Comparison of ENCODE assay signal across 12 cellular contexts in genomic region chr10:43264987-43265798, GRCh38. TPM values are rescaled to one million over a fixed set of nuclear protein-coding genes. Genes with fewer than 3 reads are reported as not detected.
DNase-seq lines count a peak whose midpoint lies in the region; ATAC-seq, FAIRE-seq and TF ChIP-seq lines count a peak whose summit lies in the region.
"Had no signal": no experiment of that assay in that cellular context is flagged by ENCODE, and none has a peak within 500 bp of the region (broad histone marks: within the 10 kb centered on the region; RNA-seq: fewer than 3 reads in every experiment).

No MANE protein-coding gene starts in this region.

- peak; percentile 43 for ATAC-seq in HepG2
- no peak for ATAC-seq in right lobe of liver
- no peak for ATAC-seq in left lobe of liver

- no peak for TF ChIP-seq CTCF in HepG2 (CRISPR knock-in tag; IDR thresholded peaks at IDR 0.05)
- no peak for TF ChIP-seq CTCF in right lobe of liver (IDR thresholded peaks at IDR 0.05)

- H3K36me3 ChIP-seq in HepG2 (replicated peaks in 1 of 2; ENCODE audit: control insufficient read depth in 1 of 2, insufficient read depth in 2 of 2, low read length in 2 of 2) (no peaks in the 10 kb centered on the region), right lobe of liver (no peaks in the 10 kb centered on the region)

- no peaks in the 10 kb centered on the region for H4K20me1 ChIP-seq in HepG2 (ENCODE audit: insufficient read depth, low read length)

- H3K4me1 ChIP-seq in HepG2 (ENCODE audit: insufficient read depth, low read length) (peaks cover 4% of the 10 kb centered on the region), right lobe of liver (no peaks in the 10 kb centered on the region)

- H3K9me3 ChIP-seq in HepG2 (ENCODE audit: low read length) (no peaks in the 10 kb centered on the region), right lobe of liver (no peaks in the 10 kb centered on the region)

- peaks cover 49% of the 10 kb centered on the region for H3K27me3 Mint-ChIP-seq in activated T-helper 1 cell treated with anti-CD3 and anti-CD28 coated beads, Interleukin-12 subunit alpha, Interleukin-12 subunit beta, Interleukin-2, Interleukin-4 antibody, amounts not matched to agents 30 ng/mL and 10 ng/mL and 1 ng/mL, durations not matched to agents 14 hours and 24 hours and 36 hours (ENCODE audit: insufficient read depth)

- no TSS peak for BruUV-seq in HepG2 (replicated peaks; lab: Mats Ljungman, UMichigan)

- CTCF ChIA-PET in HepG2 (lab: Yijun Ruan, JAX; ENCODE audit: low intra/inter-chr PET ratio, low total read pairs) = interaction anchor here (1.5 to 1.9 kb wide), 2 partner anchors 83 to 197 kb away, joined by 6 to 8 read pairs; no protein-coding TSS in a partner anchor

- H3K9ac ChIP-seq in HepG2 (ENCODE audit: insufficient read depth, low read depth, low read length) = no peak overlapping the region

- in situ Hi-C loops in HepG2 (cut with HindIII; ENCODE audit: extremely low pct_ligation_motif_present, low pct_unique_long_range_greater_than_20kb) = no loop called here

- no peaks in the 10 kb centered on the region for H3K9me3 Mint-ChIP-seq in activated T-helper 1 cell treated with anti-CD3 and anti-CD28 coated beads, Interleukin-12 subunit alpha, Interleukin-12 subunit beta, Interleukin-2, Interleukin-4 antibody, amounts not matched to agents 30 ng/mL and 10 ng/mL and 1 ng/mL, durations not matched to agents 14 hours and 24 hours and 36 hours

- H3K4me1 Mint-ChIP-seq in activated T-helper 1 cell treated with anti-CD3 and anti-CD28 coated beads, Interleukin-12 subunit alpha, Interleukin-12 subunit beta, Interleukin-2, Interleukin-4 antibody, amounts not matched to agents 30 ng/mL and 10 ng/mL and 1 ng/mL, durations not matched to agents 14 hours and 24 hours and 36 hours (ENCODE audit: low read depth) = no peaks in the 10 kb centered on the region

- peak overlapping the region; percentile 80 for H3K4me3 Mint-ChIP-seq in activated T-helper 1 cell treated with anti-CD3 and anti-CD28 coated beads, Interleukin-12 subunit alpha, Interleukin-12 subunit beta, Interleukin-2, Interleukin-4 antibody, amounts not matched to agents 30 ng/mL and 10 ng/mL and 1 ng/mL, durations not matched to agents 14 hours and 24 hours and 36 hours

- H2AFZ ChIP-seq in HepG2 (ENCODE audit: low read length) = no peak overlapping the region

- TF ChIP-seq EP300 in HepG2 (IDR thresholded peaks at IDR 0.05; ENCODE audit: low read depth in 2 of 2, low read length in 2 of 2) (no peak), HepG2 (CRISPR knock-in tag; IDR thresholded peaks at IDR 0.05; ENCODE audit: borderline replicate concordance) (no peak)

- FAIRE-seq in HepG2 (lab: Jason Lieb, UNC) = no peak

- H3K4me2 ChIP-seq in HepG2 (ENCODE audit: low read depth, low read length) = no peak overlapping the region

- H3K4me3 ChIP-seq in HepG2 (replicated peaks in 1 of 3; ENCODE audit: insufficient read depth in 1 of 3, low read depth in 2 of 3, low read length in 3 of 3) = no peak overlapping the region
- H3K4me3 ChIP-seq in right lobe of liver = no peak overlapping the region

- no peak for TF ChIP-seq RAD21 in HepG2 (CRISPR knock-in tag; IDR thresholded peaks at IDR 0.05)

- no peak overlapping the region for H3K27ac ChIP-seq in HepG2 (ENCODE audit: extremely low read length, insufficient read depth, low read length)
- no peak overlapping the region for H3K27ac ChIP-seq in right lobe of liver

- no peaks in the 10 kb centered on the region for H3K79me2 ChIP-seq in HepG2 (ENCODE audit: insufficient read depth, low read length)

- 15% methylated on average over 10 of the region's 19 CpGs for WGBS in HepG2 (ENCODE audit: low lambda C conversion rate)
- WGBS in right lobe of liver (ENCODE audit: insufficient coverage, low coverage, low lambda C conversion rate, missing lambda C conversion rate) = 26% methylated on average over 6 of the region's 19 CpGs

- DNase-seq in HepG2 (ENCODE audit: low spot score) (no peak), right lobe of liver (no peak), left lobe of liver (ENCODE audit: low spot score) (peak; percentile 42), COR-L47 (lab: John Stamatoyannopoulos, UW) (no peak), NCI-H2196 (lab: John Stamatoyannopoulos, UW; ENCODE audit: unreplicated experiment) (no peak), nucleus accumbens (lab: John Stamatoyannopoulos, UW) (no peak)
- DNase-seq in activated T-helper 1 cell treated with anti-CD3 and anti-CD28 coated beads, Interleukin-12 subunit alpha, Interleukin-12 subunit beta, Interleukin-2, Interleukin-4 antibody, amounts not matched to agents 30 ng/mL and 10 ng/mL and 1 ng/mL, durations not matched to agents 14 hours and 24 hours and 36 hours (ENCODE audit: low spot score) = no peak
- DNase-seq in central memory CD4-positive, alpha-beta T cell = no peak
- DNase-seq: kidney glomerular epithelial cell, NCI-H1092, NCI-H526 treated with DMSO at 0.1 percent for 48 hours had no signal

- H3K36me3 Mint-ChIP-seq in activated T-helper 1 cell treated with anti-CD3 and anti-CD28 coated beads, Interleukin-12 subunit alpha, Interleukin-12 subunit beta, Interleukin-2, Interleukin-4 antibody, amounts not matched to agents 30 ng/mL and 10 ng/mL and 1 ng/mL, durations not matched to agents 14 hours and 24 hours and 36 hours (ENCODE audit: low read depth) = no peaks in the 10 kb centered on the region
- H3K36me3 Mint-ChIP-seq: CD4-positive, CD25-positive, alpha-beta regulatory T cell had no signal

- H3K27ac Mint-ChIP-seq in activated T-helper 1 cell treated with anti-CD3 and anti-CD28 coated beads, Interleukin-12 subunit alpha, Interleukin-12 subunit beta, Interleukin-2, Interleukin-4 antibody, amounts not matched to agents 30 ng/mL and 10 ng/mL and 1 ng/mL, durations not matched to agents 14 hours and 24 hours and 36 hours = no peak overlapping the region
- H3K27ac Mint-ChIP-seq: CD4-positive, CD25-positive, alpha-beta regulatory T cell had no signal

- TF ChIP-seq POLR2A in HepG2 (IDR thresholded peaks at IDR 0.05; ENCODE audit: insufficient read depth in 1 of 2, low read depth in 2 of 2, low read length in 2 of 2) (no peak), right lobe of liver (IDR thresholded peaks at IDR 0.05) (no peak)

- peaks cover 7 to 31% of the 10 kb centered on the region in 2 experiments; a peak in 4 of 5 replicates for H3K27me3 ChIP-seq in HepG2 (ENCODE audit: control insufficient read depth in 1 of 2, insufficient read depth in 2 of 2, low read length in 2 of 2)
- peaks cover 0 to 8% of the 10 kb centered on the region in 2 donors for H3K27me3 ChIP-seq in right lobe of liver

- intact Hi-C loops in HepG2 (cut with micrococcal nuclease; ENCODE audit: unreplicated experiment) = no loop called here
- intact Hi-C loops in right lobe of liver (cut with DNase I) = no loop called here
- intact Hi-C loops in activated T-helper 1 cell treated with anti-CD3 and anti-CD28 coated beads, Interleukin-12 subunit alpha, Interleukin-12 subunit beta, Interleukin-2, Interleukin-4 antibody, amounts not matched to agents 30 ng/mL and 10 ng/mL and 1 ng/mL, durations not matched to agents 14 hours and 24 hours and 36 hours (cut with micrococcal nuclease) = no loop called here

- POLR2A ChIA-PET in HepG2 (lab: Yijun Ruan, JAX) = no interaction called here

TF ChIP-seq in HepG2, 621 proteins besides CTCF, POLR2A, EP300 and RAD21 (continues in another document):
- TF ChIP-seq ZNF607 (CRISPR knock-in tag; IDR thresholded peaks at IDR 0.05; ENCODE audit: borderline replicate concordance) (no peak), WIZ (CRISPR knock-in tag; IDR thresholded peaks at IDR 0.05) (no peak), ZNF441 (CRISPR knock-in tag; IDR thresholded peaks at IDR 0.05; ENCODE audit: borderline replicate concordance) (no peak), SMC3 (IDR thresholded peaks at IDR 0.05; ENCODE audit: low read length) (no peak), NCOA1 (CRISPR knock-in tag; IDR thresholded peaks at IDR 0.05) (no peak), ELK4 (CRISPR knock-in tag; IDR thresholded peaks at IDR 0.05; ENCODE audit: borderline replicate concordance) (no peak)

RNA-seq across cellular contexts. Expression of gene RASGEF1A, which starts 1.7 kb away (rescaled TPM):
- total RNA-seq in HepG2 (2016; rRNA removed; fragmentation: Illumina TruSeq; extraction: Trizol) (0.20 and 0.39 TPM in 2 replicates), right lobe of liver (under 1 TPM; 0.05 to 0.30 (median 0.12) TPM), left lobe of liver (0.13 TPM)
- total RNA-seq in HepG2 (2016; cell fraction: cytosol; rRNA removed; fragmentation: Illumina TruSeq; extraction: Trizol; ENCODE audit: low read depth) = 0.61 TPM in 1 of 2 replicates, not detected in the other
- 0.11 and 0.51 TPM in 2 replicates for total RNA-seq in HepG2 (2016; cell fraction: insoluble cytoplasmic fraction; rRNA removed; fragmentation: Illumina TruSeq; extraction: Trizol)
- 0.28 and 0.45 TPM in 2 replicates for total RNA-seq in HepG2 (2016; cell fraction: membrane; rRNA removed; fragmentation: Illumina TruSeq; extraction: Trizol)
- total RNA-seq in HepG2 (2016; cell fraction: nucleus; rRNA removed; fragmentation: Illumina TruSeq; extraction: Trizol) = 0.31 TPM in 1 of 2 replicates, not detected in the other
- polyA plus RNA-seq in HepG2 (2011; rRNA removed) = 0.14 and 0.41 TPM in 2 replicates
- polyA plus RNA-seq in HepG2 (2011; cell fraction: cytosol; rRNA removed) = 0.23 and 0.33 TPM in 2 replicates
- polyA plus RNA-seq in HepG2 (2011; cell fraction: nucleus; rRNA removed) = 0.34 and 0.90 TPM in 2 replicates
- polyA plus RNA-seq in HepG2 (2012) = 0.04 and 0.09 TPM in 2 replicates
- polyA plus RNA-seq in HepG2 (2016; cell fraction: cytosol; fragmentation: Illumina TruSeq; extraction: Trizol; ENCODE audit: low read depth) = 0.08 and 0.25 TPM in 2 replicates
- polyA plus RNA-seq in HepG2 (2016; cell fraction: insoluble cytoplasmic fraction; fragmentation: Illumina TruSeq; extraction: Trizol; ENCODE audit: low read depth) = 0.42 and 0.59 TPM in 2 replicates
- polyA plus RNA-seq in HepG2 (2016; cell fraction: membrane; fragmentation: Illumina TruSeq; extraction: Trizol; ENCODE audit: low read depth) = 0.24 and 0.30 TPM in 2 replicates
- 0.36 and 0.65 TPM in 2 replicates for polyA plus RNA-seq in HepG2 (2016; cell fraction: nucleus; fragmentation: Illumina TruSeq; extraction: Trizol; ENCODE audit: insufficient read depth, low read depth)
- 0.10 and 0.72 TPM in 2 replicates for polyA minus RNA-seq in HepG2 (2011; rRNA and poly(A)+ RNA removed; ENCODE audit: low replicate concordance)
- not detected in 2 replicates for polyA minus RNA-seq in HepG2 (2011; cell fraction: cytosol; rRNA and poly(A)+ RNA removed)
- polyA minus RNA-seq in HepG2 (2011; cell fraction: nucleus; rRNA and poly(A)+ RNA removed) = 0.75 TPM in 1 of 2 replicates, not detected in the other
- 0.78 and 2.0 TPM in 2 replicates for total RNA-seq in activated T-helper 1 cell treated with anti-CD3 and anti-CD28 coated beads, Interleukin-12 subunit alpha, Interleukin-12 subunit beta, Interleukin-2, Interleukin-4 antibody, amounts not matched to agents 30 ng/mL and 10 ng/mL and 1 ng/mL, durations not matched to agents 14 hours and 24 hours and 36 hours
